Comparison of ENCODE assay signal across 11 cellular contexts in genomic region chr3:188274249-188274915, GRCh38.
DNase-seq lines count a peak whose midpoint lies in the region; ATAC-seq and TF ChIP-seq lines count a peak whose summit lies in the region.
"Had no signal": no experiment of that assay in that cellular context is flagged by ENCODE, and none has a peak within 500 bp of the region (broad histone marks: within the 10 kb centered on the region; RNA-seq: fewer than 3 reads in every experiment).

No MANE protein-coding gene starts in this region.

- DNase-seq in GM23248 (peak; percentile 31), adipocyte (ENCODE audit: low read depth) (peak; percentile 41), hepatocyte (ENCODE audit: low spot score) (no peak), germinal center (ENCODE audit: low spot score) (no peak), NCI-H2227 treated with DMSO at 0.1 percent for 48 hours (lab: John Stamatoyannopoulos, UW) (no peak), occipital lobe (lab: John Stamatoyannopoulos, UW) (no peak)
- DNase-seq: activated T-cell treated with anti-CD3 and anti-CD28 coated beads for 4 hours, amygdala had no signal

- H3K27me3 ChIP-seq in GM23248 (replicated peaks; ENCODE audit: insufficient read depth) (no peaks in the 10 kb centered on the region), adipocyte (replicated peaks; ENCODE audit: control insufficient read depth, insufficient read depth, low read length) (no peaks in the 10 kb centered on the region), hepatocyte (no peaks in the 10 kb centered on the region), skeletal muscle tissue (ENCODE audit: control insufficient read depth in 3 of 3, insufficient read depth in 3 of 3, low read length in 3 of 3) (no peaks in the 10 kb centered on the region)
- H3K27me3 ChIP-seq: BLaER1 had no signal

- H3K27me3 Mint-ChIP-seq in activated T-helper 17 cell treated with anti-CD3 and anti-CD28 coated beads, Interleukin-2, amount 50 U/mL, for 72 hours, result no peaks in the 10 kb centered on the region

- no peak overlapping the region for H3K4me3 Mint-ChIP-seq in activated T-helper 17 cell treated with anti-CD3 and anti-CD28 coated beads, Interleukin-2, amount 50 U/mL, for 72 hours

- H3K9me2 ChIP-seq in GM23248 (ENCODE audit: insufficient read depth) (no peaks in the 10 kb centered on the region), hepatocyte (replicated peaks; ENCODE audit: insufficient read depth) (no peaks in the 10 kb centered on the region)

- H3K79me2 ChIP-seq in GM23248 (ENCODE audit: insufficient read depth) (peaks cover 59% of the 10 kb centered on the region), hepatocyte (peaks cover 83% of the 10 kb centered on the region)

- H3K9ac ChIP-seq in GM23248, result no peak overlapping the region
- no peak overlapping the region for H3K9ac ChIP-seq in adipocyte (ENCODE audit: low read length)
- no peak overlapping the region for H3K9ac ChIP-seq in skeletal muscle tissue (ENCODE audit: low read depth in 1 of 3, low read length in 3 of 3)
- H3K9ac ChIP-seq: BLaER1 had no signal

- H3K4me3 ChIP-seq in GM23248 (no peak overlapping the region), adipocyte (ENCODE audit: low read length) (no peak overlapping the region), hepatocyte (no peak overlapping the region), skeletal muscle tissue (ENCODE audit: low read length in 3 of 3) (no peak overlapping the region)
- H3K4me3 ChIP-seq: BLaER1 had no signal

- H3K27ac ChIP-seq in GM23248 (no peak overlapping the region; the same call in 1 of the 2 replicates), hepatocyte (peak overlapping the region; percentile 10), skeletal muscle tissue (ENCODE audit: low read depth, low read length) (peak overlapping the region; percentile 33)
- H3K27ac ChIP-seq: BLaER1 had no signal

- ATAC-seq in activated T-helper 17 cell treated with anti-CD3 and anti-CD28 coated beads, Interleukin-2, amount 50 U/mL, for 72 hours (replicated peaks), result no peak

- peaks cover 12% of the 10 kb centered on the region for H3K36me3 Mint-ChIP-seq in activated T-helper 17 cell treated with anti-CD3 and anti-CD28 coated beads, Interleukin-2, amount 50 U/mL, for 72 hours (ENCODE audit: low read depth)

- H3K27ac Mint-ChIP-seq in activated T-helper 17 cell treated with anti-CD3 and anti-CD28 coated beads, Interleukin-2, amount 50 U/mL, for 72 hours, result no peak overlapping the region

- H3K4me2 ChIP-seq in GM23248 (ENCODE audit: unreplicated experiment), result no peak overlapping the region
- no peak overlapping the region for H3K4me2 ChIP-seq in hepatocyte
- H3K4me2 ChIP-seq: BLaER1 had no signal

- TF ChIP-seq CTCF in hepatocyte (IDR thresholded peaks at IDR 0.05; ENCODE audit: poor library complexity), result no peak

- no peaks in the 10 kb centered on the region for H4K20me1 ChIP-seq in GM23248 (ENCODE audit: insufficient read depth)
- H4K20me1 ChIP-seq in hepatocyte (ENCODE audit: insufficient read depth, poor library complexity, severe bottlenecking), result no peaks in the 10 kb centered on the region

- H3K4me1 Mint-ChIP-seq in activated T-helper 17 cell treated with anti-CD3 and anti-CD28 coated beads, Interleukin-2, amount 50 U/mL, for 72 hours, result peaks cover 18% of the 10 kb centered on the region

- H3K9me3 Mint-ChIP-seq in activated T-helper 17 cell treated with anti-CD3 and anti-CD28 coated beads, Interleukin-2, amount 50 U/mL, for 72 hours, result no peaks in the 10 kb centered on the region

- in situ Hi-C loops in GM23248 (cut with MboI), result no loop called here

- H3K9me3 ChIP-seq in GM23248 (ENCODE audit: low read depth) (no peaks in the 10 kb centered on the region), adipocyte (ENCODE audit: control insufficient read depth, low read length) (no peaks in the 10 kb centered on the region), hepatocyte (ENCODE audit: low read depth) (no peaks in the 10 kb centered on the region), skeletal muscle tissue (ENCODE audit: control insufficient read depth in 3 of 3, low read length in 3 of 3) (no peaks in the 10 kb centered on the region)
- H3K9me3 ChIP-seq: BLaER1 had no signal

- H3K4me1 ChIP-seq in GM23248 (ENCODE audit: insufficient read depth) (peaks cover 53% of the 10 kb centered on the region), adipocyte (ENCODE audit: control insufficient read depth, insufficient read depth, low read length) (peaks cover 51% of the 10 kb centered on the region), hepatocyte (ENCODE audit: insufficient read depth) (peaks cover 8% of the 10 kb centered on the region), skeletal muscle tissue (ENCODE audit: control insufficient read depth in 3 of 3, insufficient read depth in 3 of 3, low read length in 3 of 3) (peaks cover 25 to 51% (median 36%) of the 10 kb centered on the region in 3 donors)

- H2AFZ ChIP-seq in GM23248 (no peak overlapping the region), hepatocyte (no peak overlapping the region)

- 84 to 90% methylated on average over 4 of the region's 4 CpGs for WGBS in GM23248 (ENCODE audit: low coverage in 1 of 2, low lambda C conversion rate in 2 of 2, missing lambda C conversion rate in 2 of 2), 2 experiments
- WGBS in hepatocyte (ENCODE audit: low lambda C conversion rate, missing lambda C conversion rate), result 58% methylated on average over 4 of the region's 4 CpGs

- peaks cover 57% of the 10 kb centered on the region for H3F3A ChIP-seq in GM23248 (ENCODE audit: insufficient read depth)

- no peaks in the 10 kb centered on the region for H3K36me3 ChIP-seq in GM23248 (ENCODE audit: low read depth)
- H3K36me3 ChIP-seq in adipocyte (ENCODE audit: control insufficient read depth, insufficient read depth, low read length, severe bottlenecking), result no peaks in the 10 kb centered on the region
- H3K36me3 ChIP-seq in hepatocyte (replicated peaks; ENCODE audit: insufficient read depth, low read depth), result no peaks in the 10 kb centered on the region
- H3K36me3 ChIP-seq in skeletal muscle tissue (ENCODE audit: control insufficient read depth in 3 of 3, insufficient read depth in 3 of 3, low read length in 3 of 3), result no peaks in the 10 kb centered on the region

Comparison
In these comparisons a context has a peak if more than half of its experiments do, and no peak if none do; other contexts are left out.
1. DNase-seq: peak in GM23248 (single experiment) and adipocyte (single experiment); none in hepatocyte (single experiment), germinal center (single experiment), NCI-H2227 treated with DMSO at 0.1 percent for 48 hours (single experiment) and occipital lobe (single experiment).